In genomic region chr5:165779505-165779904, GRCh38 we compare ENCODE assay signal across 23 cellular contexts.
"Had no signal": no experiment of that assay in that cellular context is flagged by ENCODE, and none has a peak within 500 bp of the region (broad histone marks: within the 10 kb centered on the region; RNA-seq: fewer than 3 reads in every experiment).

No MANE protein-coding gene starts in this region.

- H3K36me3 ChIP-seq: colonic mucosa, esophagus muscularis mucosa, esophagus squamous epithelium, gastrocnemius medialis, gastroesophageal sphincter, heart left ventricle, heart right ventricle had no signal

- H3K4me1 ChIP-seq: colonic mucosa, esophagus muscularis mucosa, esophagus squamous epithelium, foreskin keratinocyte, gastrocnemius medialis, gastroesophageal sphincter, heart left ventricle, heart right ventricle had no signal

- DNase-seq: colonic mucosa; cortex of kidney; dermis blood vessel endothelial cell; dorsolateral prefrontal cortex; effector CD4-positive, alpha-beta T cell; effector CD8-positive, alpha-beta T cell; effector memory CD4-positive, alpha-beta T cell; effector memory CD8-positive, alpha-beta T cell; endodermal cell; erythroblast; esophagus squamous epithelium; foreskin fibroblast; foreskin keratinocyte; foreskin melanocyte; gastrocnemius medialis; glutamatergic neuron; heart left ventricle; heart right ventricle had no signal

- H3K4me3 ChIP-seq: colonic mucosa, coronary artery, dorsolateral prefrontal cortex, esophagus muscularis mucosa, esophagus squamous epithelium, gastrocnemius medialis, gastroesophageal sphincter, heart left ventricle, heart right ventricle had no signal

- ATAC-seq: effector memory CD8-positive, alpha-beta T cell; esophagus mucosa; foreskin keratinocyte; gastrocnemius medialis; gastroesophageal sphincter; heart left ventricle; heart right ventricle had no signal

- H3K27me3 ChIP-seq: colonic mucosa, esophagus muscularis mucosa, esophagus squamous epithelium, foreskin keratinocyte, gastrocnemius medialis, gastroesophageal sphincter, heart left ventricle, heart right ventricle had no signal

- H3K27ac ChIP-seq: colonic mucosa, coronary artery, dorsolateral prefrontal cortex, epithelial cell of prostate, esophagus muscularis mucosa, esophagus squamous epithelium, foreskin keratinocyte, gastrocnemius medialis, gastroesophageal sphincter, heart left ventricle, heart right ventricle had no signal

- H3K9me3 ChIP-seq: colonic mucosa, esophagus muscularis mucosa, esophagus squamous epithelium, gastrocnemius medialis, gastroesophageal sphincter, heart left ventricle had no signal
